In genomic region chr3:179321585-179322322, GRCh38 we compare ENCODE assay signal across 8 cellular contexts. TPM values are rescaled to one million over a fixed set of nuclear protein-coding genes. Genes with fewer than 3 reads are reported as not detected.
DNase-seq lines count a peak whose midpoint lies in the region; ATAC-seq and TF ChIP-seq lines count a peak whose summit lies in the region.

No MANE protein-coding gene starts in this region.

- no peaks in the 10 kb centered on the region for H3K27me3 Mint-ChIP-seq in activated naive CD8-positive, alpha-beta T cell treated with anti-CD3 and anti-CD28 coated beads for 36 hours

- H3K4me3 Mint-ChIP-seq in activated naive CD8-positive, alpha-beta T cell treated with anti-CD3 and anti-CD28 coated beads for 36 hours = peak overlapping the region; percentile 85

- H2AFZ ChIP-seq in smooth muscle cell (ENCODE audit: low read depth) = peak overlapping the region; percentile 96

- H3K36me3 Mint-ChIP-seq in activated naive CD8-positive, alpha-beta T cell treated with anti-CD3 and anti-CD28 coated beads for 36 hours = peaks cover 15% of the 10 kb centered on the region

- H3K4me3 ChIP-seq in AG04450 (ENCODE audit: low read depth, low read length) (peak overlapping the region; percentile 82), iPS DF 6.9 (ENCODE audit: low read length) (no peak overlapping the region), smooth muscle cell (peak overlapping the region; percentile 81)

- H3K27ac Mint-ChIP-seq in activated naive CD8-positive, alpha-beta T cell treated with anti-CD3 and anti-CD28 coated beads for 36 hours = peak overlapping the region; percentile 87

- H3K4me1 ChIP-seq in iPS DF 6.9 (ENCODE audit: control insufficient read depth, insufficient read depth, low read length) (peaks cover 1% of the 10 kb centered on the region; the same call in 1 of the 2 replicates), smooth muscle cell (ENCODE audit: low read depth) (peaks cover 12% of the 10 kb centered on the region)

- no CpG with 5 or more reads among the region's 12 CpGs for WGBS in iPS DF 6.9 (ENCODE audit: insufficient coverage, insufficient read length)
- 35% methylated on average over 12 of the region's 12 CpGs for WGBS in smooth muscle cell (ENCODE audit: low lambda C conversion rate)

- no peaks in the 10 kb centered on the region for H3F3A ChIP-seq in smooth muscle cell (ENCODE audit: low read depth)

- H3K9me3 Mint-ChIP-seq in activated naive CD8-positive, alpha-beta T cell treated with anti-CD3 and anti-CD28 coated beads for 36 hours = no peaks in the 10 kb centered on the region

- H3K27ac ChIP-seq in AG04450 (ENCODE audit: low read depth, low read length) = no peak overlapping the region
- no peak overlapping the region for H3K27ac ChIP-seq in iPS DF 6.9 (ENCODE audit: low read length)
- H3K27ac ChIP-seq in smooth muscle cell (ENCODE audit: low read depth) = peak overlapping the region; percentile 62

- peak overlapping the region; percentile 93 for H3K4me2 ChIP-seq in smooth muscle cell

- peaks cover 33% of the 10 kb centered on the region for H3K79me2 ChIP-seq in smooth muscle cell (ENCODE audit: low read depth)

- no peaks in the 10 kb centered on the region for H3K27me3 ChIP-seq in AG04450 (ENCODE audit: control insufficient read depth, insufficient read depth, low read length)
- H3K27me3 ChIP-seq in iPS DF 6.9 (ENCODE audit: control insufficient read depth, insufficient read depth, low read length) = no peaks in the 10 kb centered on the region
- no peaks in the 10 kb centered on the region for H3K27me3 ChIP-seq in smooth muscle cell (ENCODE audit: low read depth)

- TF ChIP-seq CTCF in AG04450 (IDR thresholded peaks at IDR 0.05; ENCODE audit: low read depth, low read length) (peak; percentile 66), smooth muscle cell (IDR thresholded peaks at IDR 0.05; ENCODE audit: borderline replicate concordance, insufficient read depth, poor library complexity, severe bottlenecking) (peak; percentile 43)

- DNase-seq in AG04450 (ENCODE audit: low read depth, low spot score) (no peak), GM04504 (ENCODE audit: low read depth) (peak; percentile 23), NCI-H2196 (lab: John Stamatoyannopoulos, UW; ENCODE audit: unreplicated experiment) (peak; percentile 37), iPS DF 6.9 (ENCODE audit: low read depth, low spot score) (peak; percentile 16), smooth muscle cell (lab: John Stamatoyannopoulos, UW; ENCODE audit: unreplicated experiment) (no peak)
- DNase-seq in activated naive CD8-positive, alpha-beta T cell treated with anti-CD3 and anti-CD28 coated beads for 36 hours = peak; percentile 7

- no peak overlapping the region for H3K9ac ChIP-seq in smooth muscle cell (ENCODE audit: low read depth)

- H4K20me1 ChIP-seq in smooth muscle cell (ENCODE audit: low read depth) = peaks cover 30% of the 10 kb centered on the region

- POLR2A ChIA-PET in AG04450 (lab: Yijun Ruan, JAX) = interaction anchor here (0.6 kb wide), 1 partner anchor 174 kb away, joined by 3 read pairs; no protein-coding TSS in a partner anchor

- H3K36me3 ChIP-seq in iPS DF 6.9 (ENCODE audit: control insufficient read depth, insufficient read depth, low read length) = no peaks in the 10 kb centered on the region
- H3K36me3 ChIP-seq in smooth muscle cell (ENCODE audit: low read depth) = no peaks in the 10 kb centered on the region

- H3K4me1 Mint-ChIP-seq in activated naive CD8-positive, alpha-beta T cell treated with anti-CD3 and anti-CD28 coated beads for 36 hours = peaks cover 26% of the 10 kb centered on the region

- CTCF ChIA-PET in AG04450 (lab: Charles Lee) = interaction anchor here (0.6 to 10.3 kb wide), 54 partner anchors 8 to 887 kb away, joined by 3 to 194 read pairs (median 5); partner anchors contain the start of genes ACTL6A, PIK3CA and ZMAT3

- peaks cover 3% of the 10 kb centered on the region; the same call in 1 of the 2 replicates for H3K9me3 ChIP-seq in AG04450 (ENCODE audit: control insufficient read depth, insufficient read depth, low read length)
- H3K9me3 ChIP-seq in iPS DF 6.9 (ENCODE audit: control insufficient read depth, insufficient read depth, low read length) = no peaks in the 10 kb centered on the region
- H3K9me3 ChIP-seq in smooth muscle cell (replicated peaks; ENCODE audit: low read depth) = no peaks in the 10 kb centered on the region

- ATAC-seq in GM21390 (IDR thresholded peaks at IDR 0.05; ENCODE audit: unreplicated experiment) = no peak
- no peak for ATAC-seq in GM18867 (IDR thresholded peaks at IDR 0.05; ENCODE audit: unreplicated experiment)

RNA-seq across cellular contexts. Expression of gene ZNF639, which starts 1.1 kb away (rescaled TPM):
- 17.6 and 21.3 TPM in 2 replicates for polyA plus RNA-seq in AG04450 (2011; rRNA removed)
- polyA minus RNA-seq in AG04450 (2011; rRNA and poly(A)+ RNA removed) = 6.1 and 12.2 TPM in 2 replicates
- 10 to 100 TPM; 59.5 to 62.1 TPM for total RNA-seq in activated naive CD8-positive, alpha-beta T cell treated with anti-CD3 and anti-CD28 coated beads for 36 hours
- 40.4 and 63.3 TPM in 2 replicates for total RNA-seq in smooth muscle cell
- 26.8 and 28.5 TPM in 2 replicates for polyA plus RNA-seq in smooth muscle cell

RNA-seq across cellular contexts. Expression of gene MFN1, which starts 25.8 kb away (rescaled TPM):
- 39.2 and 63.0 TPM in 2 replicates for polyA plus RNA-seq in AG04450 (2011; rRNA removed)
- polyA minus RNA-seq in AG04450 (2011; rRNA and poly(A)+ RNA removed) = 29.8 and 55.2 TPM in 2 replicates
- total RNA-seq in activated naive CD8-positive, alpha-beta T cell treated with anti-CD3 and anti-CD28 coated beads for 36 hours = 10 to 100 TPM; 29.5 to 32.0 TPM
- total RNA-seq in smooth muscle cell = 46.4 and 59.1 TPM in 2 replicates
- polyA plus RNA-seq in smooth muscle cell = 14.6 and 20.2 TPM in 2 replicates

Comparison
In these comparisons a context has a peak if more than half of its experiments do, and no peak if none do; other contexts are left out.
1. DNase-seq: peak in GM04504 (single experiment), NCI-H2196 (single experiment), activated naive CD8-positive, alpha-beta T cell treated with anti-CD3 and anti-CD28 coated beads for 36 hours (single experiment) and iPS DF 6.9 (single experiment); none in AG04450 (single experiment) and smooth muscle cell (single experiment).